ENCODE assay signal across 13 cellular contexts in the genomic region with DNA sequence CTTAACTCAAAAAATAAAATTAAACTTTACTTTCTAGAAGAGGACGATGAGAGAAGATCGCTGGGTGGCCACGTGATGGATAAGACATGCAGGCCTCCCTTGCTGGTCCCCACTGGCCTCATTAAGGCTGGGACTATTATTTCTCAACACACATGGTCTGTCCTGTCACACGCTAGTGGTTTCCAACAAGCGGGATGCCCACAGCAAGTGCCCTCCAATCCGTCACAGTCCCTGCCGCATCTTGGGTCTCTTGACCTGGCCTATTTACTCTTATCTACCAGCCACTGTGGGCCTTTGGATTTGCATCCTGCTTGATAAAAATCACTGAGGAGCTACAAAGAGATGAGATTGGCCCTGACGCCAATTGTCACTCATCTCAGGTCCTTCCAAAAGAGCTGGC. TPM values are rescaled to one million over a fixed set of nuclear protein-coding genes. Genes with fewer than 3 reads are reported as not detected.
DNase-seq lines count a peak whose midpoint lies in the region; ATAC-seq and TF ChIP-seq lines count a peak whose summit lies in the region.
"Had no signal": no experiment of that assay in that cellular context is flagged by ENCODE, and none has a peak within 500 bp of the region (broad histone marks: within the 10 kb centered on the region; RNA-seq: fewer than 3 reads in every experiment).

No MANE protein-coding gene starts in this region.

- POLR2A ChIA-PET in CD4-positive, alpha-beta memory T cell (lab: Charles Lee; ENCODE audit: partially characterized antibody): interaction anchor here (1.1 to 25.1 kb wide), 4 partner anchors 9 to 23 kb away, joined by 4 to 734 read pairs (median 5); a partner anchor contains a TSS

- no peak for DNase-seq in CD4-positive, alpha-beta memory T cell
- DNase-seq in esophagus squamous epithelium (lab: John Stamatoyannopoulos, UW) (no peak), sciatic nerve (ENCODE audit: low spot score) (no peak), RPMI8226 (no peak), NCI-H187 treated with DMSO at 0.1 percent for 48 hours (lab: John Stamatoyannopoulos, UW) (no peak)
- DNase-seq: activated CD4-positive, alpha-beta T cell treated with anti-CD3 and anti-CD28 coated beads, Interleukin-2, amount 10 ng/mL, durations not matched to agents 24 days and 14 days; left colon; MG63; NCI-H510A treated with DMSO at 0.1 percent for 48 hours had no signal

- H3K4me1 ChIP-seq in CD4-positive, alpha-beta memory T cell (ENCODE audit: insufficient read depth, low read length): peaks cover 97% of the 10 kb centered on the region
- peaks cover 56 to 100% (median 89%) of the 10 kb centered on the region in 3 donors for H3K4me1 ChIP-seq in esophagus squamous epithelium

- TF ChIP-seq POLR2A in esophagus squamous epithelium (IDR thresholded peaks at IDR 0.05): no peak

- H3K9me3 Mint-ChIP-seq in CD4-positive, alpha-beta memory T cell: no peaks in the 10 kb centered on the region
- H3K9me3 Mint-ChIP-seq: activated CD4-positive, alpha-beta T cell treated with anti-CD3 and anti-CD28 coated beads, Interleukin-2, amount 10 ng/mL, durations not matched to agents 24 days and 14 days had no signal

- H3K4me3 ChIP-seq in CD4-positive, alpha-beta memory T cell (ENCODE audit: low read length in 2 of 2): no peak overlapping the region
- H3K4me3 ChIP-seq in esophagus squamous epithelium: no peak overlapping the region
- H3K4me3 ChIP-seq: MG63, SJSA1 had no signal

- no peaks in the 10 kb centered on the region for H3K9me3 ChIP-seq in CD4-positive, alpha-beta memory T cell (ENCODE audit: control insufficient read depth in 1 of 2, low read length in 2 of 2)
- H3K9me3 ChIP-seq in esophagus squamous epithelium: no peaks in the 10 kb centered on the region
- H3K9me3 ChIP-seq: MG63, SJSA1 had no signal

- CTCF ChIA-PET in CD4-positive, alpha-beta memory T cell (lab: Charles Lee; ENCODE audit: partially characterized antibody): interaction anchor here (1.3 to 3.1 kb wide), 3 partner anchors 22 to 65 kb away, joined by 3 to 14 read pairs (median 7); no protein-coding TSS in a partner anchor

- H3K4me1 Mint-ChIP-seq in CD4-positive, alpha-beta memory T cell: peaks cover 70 to 97% (median 82%) of the 10 kb centered on the region in 4 donors

- WGBS in esophagus squamous epithelium, 2 donors: 84% methylated on average over 7 to 8 of the region's 8 CpGs

- TF ChIP-seq CTCF in esophagus squamous epithelium (IDR thresholded peaks at IDR 0.05): no peak

- no peaks in the 10 kb centered on the region for H3K36me3 ChIP-seq in CD4-positive, alpha-beta memory T cell (ENCODE audit: insufficient read depth, low read length)
- no peaks in the 10 kb centered on the region for H3K36me3 ChIP-seq in esophagus squamous epithelium
- H3K36me3 ChIP-seq: MG63 had no signal

- peaks cover 3 to 14% of the 10 kb centered on the region in 2 donors for H3K36me3 Mint-ChIP-seq in CD4-positive, alpha-beta memory T cell

- peak overlapping the region; percentile 87 to 93 (median 90) for H3K27ac Mint-ChIP-seq in CD4-positive, alpha-beta memory T cell

- ATAC-seq in SK-N-SH treated with all-trans-retinoic acid at 6 μM for 48 hours: no peak
- peak; percentile 29 for ATAC-seq in sciatic nerve
- no peak for ATAC-seq in activated CD4-positive, CD25-positive, alpha-beta regulatory T cell treated with anti-CD3 and anti-CD28 coated beads, Interleukin-2, amount 50 U/mL, for 24 hours
- no peak for ATAC-seq in HG03039 (IDR thresholded peaks at IDR 0.05; ENCODE audit: unreplicated experiment)
- ATAC-seq: left colon had no signal

- H3K27me3 Mint-ChIP-seq in CD4-positive, alpha-beta memory T cell: no peaks in the 10 kb centered on the region
- H3K27me3 Mint-ChIP-seq: activated CD4-positive, alpha-beta T cell treated with anti-CD3 and anti-CD28 coated beads, Interleukin-2, amount 10 ng/mL, durations not matched to agents 24 days and 14 days had no signal

- no peaks in the 10 kb centered on the region for H3K27me3 ChIP-seq in CD4-positive, alpha-beta memory T cell (ENCODE audit: insufficient read depth, low read length)
- no peaks in the 10 kb centered on the region for H3K27me3 ChIP-seq in esophagus squamous epithelium
- H3K27me3 ChIP-seq: MG63, SJSA1 had no signal

- intact Hi-C loops in CD4-positive, alpha-beta memory T cell (cut with micrococcal nuclease): no loop called here
- intact Hi-C loops in esophagus squamous epithelium (cut with DNase I): no loop called here
- intact Hi-C loops in sciatic nerve (cut with DNase I): no loop called here

- H3K27ac ChIP-seq in CD4-positive, alpha-beta memory T cell (ENCODE audit: low read depth, low read length): no peak overlapping the region
- H3K27ac ChIP-seq in esophagus squamous epithelium: peak overlapping the region in 3 of 4 donors; percentile 87 to 92 (median 88)
- H3K27ac ChIP-seq: SJSA1 had no signal

- H3K4me3 Mint-ChIP-seq in CD4-positive, alpha-beta memory T cell: peak overlapping the region; percentile 1 to 79 (median 64)

TF ChIP-seq in SK-N-SH treated with all-trans-retinoic acid at 6 μM for 48 hours, 23 proteins besides CTCF, POLR2A, EP300 and RAD21:
- no peak for TF ChIP-seq SNAI2 (CRISPR knock-in tag; IDR thresholded peaks at IDR 0.05)
- TF ChIP-seq, protein P1, sequence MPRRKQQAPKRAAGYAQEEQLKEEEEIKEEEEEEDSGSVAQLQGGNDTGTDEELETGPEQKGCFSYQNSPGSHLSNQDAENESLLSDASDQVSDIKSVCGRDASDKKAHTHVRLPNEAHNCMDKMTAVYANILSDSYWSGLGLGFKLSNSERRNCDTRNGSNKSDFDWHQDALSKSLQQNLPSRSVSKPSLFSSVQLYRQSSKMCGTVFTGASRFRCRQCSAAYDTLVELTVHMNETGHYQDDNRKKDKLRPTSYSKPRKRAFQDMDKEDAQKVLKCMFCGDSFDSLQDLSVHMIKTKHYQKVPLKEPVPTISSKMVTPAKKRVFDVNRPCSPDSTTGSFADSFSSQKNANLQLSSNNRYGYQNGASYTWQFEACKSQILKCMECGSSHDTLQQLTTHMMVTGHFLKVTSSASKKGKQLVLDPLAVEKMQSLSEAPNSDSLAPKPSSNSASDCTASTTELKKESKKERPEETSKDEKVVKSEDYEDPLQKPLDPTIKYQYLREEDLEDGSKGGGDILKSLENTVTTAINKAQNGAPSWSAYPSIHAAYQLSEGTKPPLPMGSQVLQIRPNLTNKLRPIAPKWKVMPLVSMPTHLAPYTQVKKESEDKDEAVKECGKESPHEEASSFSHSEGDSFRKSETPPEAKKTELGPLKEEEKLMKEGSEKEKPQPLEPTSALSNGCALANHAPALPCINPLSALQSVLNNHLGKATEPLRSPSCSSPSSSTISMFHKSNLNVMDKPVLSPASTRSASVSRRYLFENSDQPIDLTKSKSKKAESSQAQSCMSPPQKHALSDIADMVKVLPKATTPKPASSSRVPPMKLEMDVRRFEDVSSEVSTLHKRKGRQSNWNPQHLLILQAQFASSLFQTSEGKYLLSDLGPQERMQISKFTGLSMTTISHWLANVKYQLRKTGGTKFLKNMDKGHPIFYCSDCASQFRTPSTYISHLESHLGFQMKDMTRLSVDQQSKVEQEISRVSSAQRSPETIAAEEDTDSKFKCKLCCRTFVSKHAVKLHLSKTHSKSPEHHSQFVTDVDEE (CRISPR knock-in tag; IDR thresholded peaks at IDR 0.05): 0 out of 2 replicates have a peak, but pooled peaks have one; percentile 27
- TF ChIP-seq ZNF565 (CRISPR knock-in tag; conservative IDR thresholded peaks at IDR 0.05; ENCODE audit: low read depth): no peak
- no peak for TF ChIP-seq GLIS3 (CRISPR knock-in tag; IDR thresholded peaks at IDR 0.05)
- no peak for TF ChIP-seq ZNF8 (CRISPR knock-in tag; IDR thresholded peaks at IDR 0.05)

RNA-seq across cellular contexts. Expression of a gene that starts 30.0 kb away (rescaled TPM):
- total RNA-seq in CD4-positive, alpha-beta memory T cell: 100 to 1,000 TPM; 244 to 255 TPM
- 100 to 1,000 TPM; 436 to 602 TPM for polyA plus RNA-seq in CD4-positive, alpha-beta memory T cell
- total RNA-seq in esophagus squamous epithelium: 100 to 1,000 TPM in 3 of 4 donors, 10 to 100 TPM in 1; 89.4 to 146 (median 126) TPM
- total RNA-seq in sciatic nerve: 198 TPM
